11 cellular contexts compared by ENCODE assay signal in the genomic region with DNA sequence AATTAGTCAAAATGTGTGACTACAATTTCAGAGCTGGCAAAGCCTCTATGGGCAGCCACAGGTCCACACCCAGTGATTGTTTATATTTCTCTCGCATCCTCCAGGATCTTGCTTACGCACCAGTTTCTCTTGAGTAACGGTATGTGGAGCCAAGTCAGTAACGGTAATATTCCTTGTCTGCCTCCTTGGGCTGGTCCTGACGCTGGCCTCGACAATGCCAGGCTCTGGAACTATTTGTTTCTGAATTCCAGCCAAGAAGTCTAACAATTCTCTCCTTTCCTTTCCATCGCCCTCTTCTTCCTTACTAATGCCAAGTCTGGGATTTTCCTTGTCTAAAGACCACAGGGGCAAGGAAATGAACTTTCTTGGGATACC. TPM values are rescaled to one million over a fixed set of nuclear protein-coding genes. Genes with fewer than 3 reads are reported as not detected.
DNase-seq lines count a peak whose midpoint lies in the region; ATAC-seq and TF ChIP-seq lines count a peak whose summit lies in the region.
"Had no signal": no experiment of that assay in that cellular context is flagged by ENCODE, and none has a peak within 500 bp of the region (broad histone marks: within the 10 kb centered on the region; RNA-seq: fewer than 3 reads in every experiment).

No MANE protein-coding gene starts in this region.

- no peak for TF ChIP-seq CTCF in astrocyte of the cerebellum (IDR thresholded peaks at IDR 0.05; ENCODE audit: low read depth, low read length, missing control alignments)

- peak; percentile 32 for ATAC-seq in left lobe of liver
- no peak for ATAC-seq in left colon
- no peak for ATAC-seq in HG03565 (IDR thresholded peaks at IDR 0.05; ENCODE audit: unreplicated experiment)

- intact Hi-C loops in left colon (cut with DNase I, micrococcal nuclease) = no loop called here

- in situ Hi-C loops in astrocyte of the cerebellum (cut with HindIII; ENCODE audit: low sequenced_read_pairs) = no loop called here

- DNase-seq in AG08395 (ENCODE audit: low spot score) (peak; percentile 88), HCEC 1CT (peak; percentile 63), astrocyte of the cerebellum (ENCODE audit: low read depth) (peak; percentile 18), left lobe of liver (ENCODE audit: low spot score) (no peak), left colon (no peak), NCI-H2171 (lab: John Stamatoyannopoulos, UW) (no peak)
- no peak for DNase-seq in stimulated activated naive CD4-positive, alpha-beta T cell (lab: John Stamatoyannopoulos, UW)
- DNase-seq: Caco-2, endodermal cell, NCI-H1417 had no signal

- H3K4me3 ChIP-seq in astrocyte of the cerebellum (ENCODE audit: low read depth, low read length) = no peak overlapping the region

RNA-seq across cellular contexts. Expression of gene NUP160, which starts 10.0 kb away (rescaled TPM):
- total RNA-seq in left lobe of liver (12.6 TPM), left colon (10 to 100 TPM; 17.2 to 23.4 TPM)

Comparison
In these comparisons a context has a peak if more than half of its experiments do, and no peak if none do; other contexts are left out.
1. DNase-seq: peak in AG08395 (single experiment), HCEC 1CT (single experiment) and astrocyte of the cerebellum (single experiment); none in left lobe of liver (single experiment), left colon (0 of 2), stimulated activated naive CD4-positive, alpha-beta T cell (0 of 6) and NCI-H2171 (single experiment).